Comparison of ENCODE assay signal across 16 cellular contexts in genomic region chr20:45157977-45158376, GRCh38. TPM values are rescaled to one million over a fixed set of nuclear protein-coding genes. Genes with fewer than 3 reads are reported as not detected.
DNase-seq lines count a peak whose midpoint lies in the region; ATAC-seq and TF ChIP-seq lines count a peak whose summit lies in the region.
"Had no signal": no experiment of that assay in that cellular context is flagged by ENCODE, and none has a peak within 500 bp of the region (broad histone marks: within the 10 kb centered on the region; RNA-seq: fewer than 3 reads in every experiment).

No MANE protein-coding gene starts in this region.

- DNase-seq in AG20443 (ENCODE audit: low spot score): peak; percentile 44
- DNase-seq in LHCN-M2 (ENCODE audit: low read depth): peak; percentile 67
- DNase-seq in dermis blood vessel endothelial cell: peak; percentile 41
- peak in 1 of 3 donors; percentile 70 for DNase-seq in mucosa of descending colon
- no peak for DNase-seq in stimulated activated CD4-positive, alpha-beta T cell treated with anti-CD3 and anti-CD28 coated beads, Interleukin-2, amount 100 ng/mL, for 48 hours
- DNase-seq in amniotic stem cell (lab: John Stamatoyannopoulos, UW): no peak
- DNase-seq: activated CD8-positive, alpha-beta T cell treated with anti-CD3 and anti-CD28 coated beads for 36 hours; activated naive CD8-positive, alpha-beta T cell treated with anti-CD3 and anti-CD28 coated beads for 36 hours; endodermal cell; KBM-7; NCI-H510A; posterior cingulate gyrus had no signal

- no peak for TF ChIP-seq CTCF in mucosa of descending colon (IDR thresholded peaks at IDR 0.05)

- intact Hi-C loops in mucosa of descending colon (cut with DNase I, micrococcal nuclease): no loop called here

- peaks cover 8% of the 10 kb centered on the region for H3K4me1 ChIP-seq in mucosa of descending colon (ENCODE audit: low read depth)

- no peaks in the 10 kb centered on the region for H3K36me3 ChIP-seq in mucosa of descending colon (ENCODE audit: low read depth)
- H3K36me3 ChIP-seq: BLaER1 treated with 17β-estradiol and CSF1 and Interleukin-3, amounts not matched to agents 10 nM and 100 nM; vagina had no signal

- peaks cover 18% of the 10 kb centered on the region for H3K9me3 ChIP-seq in mucosa of descending colon

- no peak overlapping the region for H3K4me3 ChIP-seq in mucosa of descending colon
- H3K4me3 ChIP-seq: vagina had no signal

- ATAC-seq in mucosa of descending colon: peak; percentile 98
- no peak for ATAC-seq in GM18861 (IDR thresholded peaks at IDR 0.05; ENCODE audit: unreplicated experiment)
- ATAC-seq in HG03521 (IDR thresholded peaks at IDR 0.05; ENCODE audit: unreplicated experiment): no peak
- ATAC-seq: activated CD8-positive, alpha-beta T cell treated with anti-CD3 and anti-CD28 coated beads for 36 hours had no signal

RNA-seq across cellular contexts. Expression of gene PI3, which starts 16.7 kb away (rescaled TPM):
- not detected in 2 replicates for total RNA-seq in LHCN-M2 (2014; rRNA removed)
- polyA plus RNA-seq in LHCN-M2 (2012): not detected
- total RNA-seq in dermis blood vessel endothelial cell: not detected in 2 replicates
- total RNA-seq in mucosa of descending colon: 100 to 1,000 TPM in 2 of 3 donors, 10 to 100 TPM in 1; 86.8 to 399 (median 294) TPM
- total RNA-seq: activated CD8-positive, alpha-beta T cell treated with anti-CD3 and anti-CD28 coated beads for 36 hours; activated naive CD8-positive, alpha-beta T cell treated with anti-CD3 and anti-CD28 coated beads for 36 hours; endodermal cell had no signal

RNA-seq across cellular contexts. Expression of gene WFDC12, which starts 33.7 kb away (rescaled TPM):
- not detected in 2 replicates for total RNA-seq in LHCN-M2 (2014; rRNA removed)
- polyA plus RNA-seq in LHCN-M2 (2012): not detected
- not detected in 2 replicates for total RNA-seq in dermis blood vessel endothelial cell
- not detected for total RNA-seq in mucosa of descending colon
- total RNA-seq: activated CD8-positive, alpha-beta T cell treated with anti-CD3 and anti-CD28 coated beads for 36 hours; activated naive CD8-positive, alpha-beta T cell treated with anti-CD3 and anti-CD28 coated beads for 36 hours; endodermal cell had no signal

RNA-seq across cellular contexts. Expression of gene WFDC5, which starts 43.0 kb away (rescaled TPM):
- total RNA-seq in LHCN-M2 (2014; rRNA removed) (not detected in 2 replicates), dermis blood vessel endothelial cell (not detected in 2 replicates), mucosa of descending colon (not detected)
- polyA plus RNA-seq in LHCN-M2 (2012): not detected
- total RNA-seq: activated CD8-positive, alpha-beta T cell treated with anti-CD3 and anti-CD28 coated beads for 36 hours; endodermal cell had no signal

RNA-seq across cellular contexts. Expression of gene SEMG1, which starts 48.9 kb away (rescaled TPM):
- not detected in 2 replicates for total RNA-seq in LHCN-M2 (2014; rRNA removed)
- polyA plus RNA-seq in LHCN-M2 (2012): not detected
- total RNA-seq in dermis blood vessel endothelial cell: not detected in 2 replicates
- total RNA-seq in mucosa of descending colon: not detected
- total RNA-seq: activated CD8-positive, alpha-beta T cell treated with anti-CD3 and anti-CD28 coated beads for 36 hours; activated naive CD8-positive, alpha-beta T cell treated with anti-CD3 and anti-CD28 coated beads for 36 hours; vagina had no signal

RNA-seq across cellular contexts. Expression of gene KCNS1, which starts 57.0 kb away (rescaled TPM):
- total RNA-seq in LHCN-M2 (2014; rRNA removed): not detected in 2 replicates
- polyA plus RNA-seq in LHCN-M2 (2012): not detected
- 0.33 and 0.68 TPM in 2 replicates for total RNA-seq in dermis blood vessel endothelial cell
- under 1 TPM in 2 of 3 donors, not detected in 1; 0.09 to 0.17 TPM for total RNA-seq in mucosa of descending colon
- total RNA-seq: vagina had no signal

Comparison
In these comparisons a context has a peak if more than half of its experiments do, and no peak if none do; other contexts are left out.
1. DNase-seq: peak in AG20443 (single experiment), LHCN-M2 (single experiment) and dermis blood vessel endothelial cell (single experiment); none in stimulated activated CD4-positive, alpha-beta T cell treated with anti-CD3 and anti-CD28 coated beads, Interleukin-2, amount 100 ng/mL, for 48 hours (0 of 2) and amniotic stem cell (single experiment).
2. RNA of gene PI3, which starts 16.7 kb away (total RNA-seq): 86.8 to 399 TPM in mucosa of descending colon; not detected in LHCN-M2 and not detected in dermis blood vessel endothelial cell; every median in the first group is over 10 times any median in the second.